Comparison of ENCODE assay signal across 24 cellular contexts in the genomic region with DNA sequence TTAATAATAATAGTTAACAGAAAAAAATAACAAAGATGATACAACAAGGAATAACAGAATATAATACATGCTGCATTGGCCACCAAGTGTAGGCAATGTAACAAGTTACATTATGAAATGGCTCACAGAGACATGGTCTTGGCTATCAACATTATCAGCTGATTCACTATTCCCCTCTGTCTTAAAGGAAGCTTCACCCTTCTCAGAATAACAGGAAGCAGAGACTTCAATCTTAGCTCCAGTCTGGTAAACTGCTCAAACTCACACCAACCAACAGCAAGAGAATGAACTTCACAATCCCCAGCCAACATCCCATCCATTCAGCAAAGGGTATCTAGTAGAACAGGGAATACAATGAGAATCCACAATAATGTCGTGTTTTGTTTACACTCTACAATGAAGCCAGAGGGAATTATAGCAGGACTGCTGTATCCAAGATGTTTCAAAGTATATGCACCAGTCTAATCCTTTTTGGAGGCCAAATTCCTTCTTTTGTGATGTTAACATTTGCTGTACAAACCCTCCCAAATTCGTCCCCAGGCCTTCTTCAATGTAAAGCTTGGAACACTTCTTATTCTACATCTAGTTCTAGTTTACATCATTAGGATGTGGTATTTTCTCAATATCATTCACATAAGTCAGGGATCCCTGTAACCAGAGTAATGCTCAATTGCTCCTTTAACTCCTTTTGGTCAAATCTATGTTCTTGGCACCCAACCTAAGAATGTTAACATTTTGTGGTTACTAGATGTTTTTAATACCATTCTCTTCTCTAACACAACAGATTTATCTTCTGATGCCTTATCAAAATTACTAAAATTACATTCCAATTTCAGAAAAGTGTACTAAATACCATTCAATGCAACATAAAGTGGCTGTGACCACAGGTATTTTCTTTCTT. TPM values are rescaled to one million over a fixed set of nuclear protein-coding genes. Genes with fewer than 3 reads are reported as not detected.
DNase-seq lines count a peak whose midpoint lies in the region; ATAC-seq and TF ChIP-seq lines count a peak whose summit lies in the region.
"Had no signal": no experiment of that assay in that cellular context is flagged by ENCODE, and none has a peak within 500 bp of the region (broad histone marks: within the 10 kb centered on the region; RNA-seq: fewer than 3 reads in every experiment).

No MANE protein-coding gene starts in this region.

- no peaks in the 10 kb centered on the region for H3F3A ChIP-seq in SK-N-SH (replicated peaks; ENCODE audit: insufficient read depth)

- no peak overlapping the region; the same call in 1 of the 2 replicates for H2AFZ ChIP-seq in SK-N-SH (ENCODE audit: low read depth)

- H3K36me3 ChIP-seq in SK-N-SH (replicated peaks in 1 of 2; ENCODE audit: control insufficient read depth in 1 of 2, insufficient read depth in 2 of 2, low read length in 1 of 2) = no peaks in the 10 kb centered on the region
- H3K36me3 ChIP-seq: colonic mucosa had no signal

- H3K9me3 Mint-ChIP-seq in mesothelial cell of epicardium = no peaks in the 10 kb centered on the region
- no peaks in the 10 kb centered on the region for H3K9me3 Mint-ChIP-seq in activated CD8-positive, alpha-beta memory T cell treated with anti-CD3 and anti-CD28 coated beads, Interleukin-2, amount 10 ng/mL, durations not matched to agents 7 days and 5 days (ENCODE audit: low read depth)
- H3K9me3 Mint-ChIP-seq: activated CD4-positive, alpha-beta T cell treated with anti-CD3 and anti-CD28 coated beads, Interleukin-2, amount 10 ng/mL, durations not matched to agents 7 days and 5 days; activated naive CD4-positive, alpha-beta T cell treated with anti-CD3 and anti-CD28 coated beads, Interleukin-2, amount 50 U/mL, for 24 hours; activated T-helper 17 cell treated with anti-CD3 and anti-CD28 coated beads, Interleukin-2, amount 50 U/mL, for 72 hours; brain; CD8-positive, alpha-beta memory T cell; T-helper 2 cell treated with Interferon-gamma antibody and Interleukin-4, amounts not matched to agents 5 μg/mL and 100 μg/mL, for 36 hours had no signal

- no peaks in the 10 kb centered on the region for H3K9me2 ChIP-seq in SK-N-SH

- no peak overlapping the region for H3K4me3 ChIP-seq in SK-N-SH (ENCODE audit: low read depth in 2 of 2, low read length in 1 of 2)
- H3K4me3 ChIP-seq in fibroblast of pulmonary artery (replicated peaks; ENCODE audit: low read depth, low read length) = no peak overlapping the region
- H3K4me3 ChIP-seq: colonic mucosa had no signal

- H3K27me3 Mint-ChIP-seq in mesothelial cell of epicardium (ENCODE audit: low read depth) = peaks cover 2% of the 10 kb centered on the region
- H3K27me3 Mint-ChIP-seq in activated CD8-positive, alpha-beta memory T cell treated with anti-CD3 and anti-CD28 coated beads, Interleukin-2, amount 10 ng/mL, durations not matched to agents 7 days and 5 days = peaks cover 15% of the 10 kb centered on the region
- H3K27me3 Mint-ChIP-seq: activated CD4-positive, alpha-beta T cell treated with anti-CD3 and anti-CD28 coated beads, Interleukin-2, amount 10 ng/mL, durations not matched to agents 7 days and 5 days; brain had no signal

- no peaks in the 10 kb centered on the region for H3K9me3 ChIP-seq in SK-N-SH
- H3K9me3 ChIP-seq: colonic mucosa had no signal

- no peak overlapping the region for H3K4me2 ChIP-seq in SK-N-SH

- no peaks in the 10 kb centered on the region for H3K36me3 Mint-ChIP-seq in mesothelial cell of epicardium
- H3K36me3 Mint-ChIP-seq in activated CD8-positive, alpha-beta memory T cell treated with anti-CD3 and anti-CD28 coated beads, Interleukin-2, amount 10 ng/mL, durations not matched to agents 7 days and 5 days = no peaks in the 10 kb centered on the region
- H3K36me3 Mint-ChIP-seq: activated naive CD4-positive, alpha-beta T cell treated with anti-CD3 and anti-CD28 coated beads, Interleukin-2, amount 50 U/mL, for 24 hours; brain; CD8-positive, alpha-beta memory T cell had no signal

- H3K4me1 Mint-ChIP-seq in mesothelial cell of epicardium = peaks cover 21% of the 10 kb centered on the region
- no peaks in the 10 kb centered on the region for H3K4me1 Mint-ChIP-seq in activated CD8-positive, alpha-beta memory T cell treated with anti-CD3 and anti-CD28 coated beads, Interleukin-2, amount 10 ng/mL, durations not matched to agents 7 days and 5 days
- H3K4me1 Mint-ChIP-seq: activated CD4-positive, alpha-beta T cell treated with anti-CD3 and anti-CD28 coated beads, Interleukin-2, amount 10 ng/mL, durations not matched to agents 7 days and 5 days; activated naive CD4-positive, alpha-beta T cell treated with anti-CD3 and anti-CD28 coated beads, Interleukin-2, amount 50 U/mL, for 24 hours; activated T-helper 17 cell treated with anti-CD3 and anti-CD28 coated beads, Interleukin-2, amount 50 U/mL, for 72 hours; brain; CD8-positive, alpha-beta memory T cell had no signal

- no peaks in the 10 kb centered on the region for H3K27me3 ChIP-seq in SK-N-SH (ENCODE audit: insufficient read depth)
- H3K27me3 ChIP-seq: colonic mucosa had no signal

- H3K4me1 ChIP-seq in SK-N-SH (ENCODE audit: control insufficient read depth in 1 of 2, insufficient read depth in 2 of 2, low read depth in 1 of 2, low read length in 1 of 2) = no peaks in the 10 kb centered on the region; a peak in 1 of 4 replicates
- H3K4me1 ChIP-seq: colonic mucosa had no signal

- POLR2A ChIA-PET in SK-N-SH (lab: Yijun Ruan, JAX) = no interaction called here

- no peaks in the 10 kb centered on the region for H3K79me2 ChIP-seq in SK-N-SH (ENCODE audit: insufficient read depth)

- TF ChIP-seq CTCF in SK-N-SH (IDR thresholded peaks at IDR 0.05) (no peak), fibroblast of pulmonary artery (IDR thresholded peaks at IDR 0.05; ENCODE audit: low read length, missing control alignments) (no peak), mesothelial cell of epicardium (IDR thresholded peaks at IDR 0.05; ENCODE audit: unreplicated experiment) (no peak)

- DNase-seq in SK-N-SH = no peak
- peak; percentile 68 for DNase-seq in astrocyte of the hippocampus (ENCODE audit: low read depth, low spot score)
- peak; percentile 69 for DNase-seq in fibroblast of pulmonary artery (ENCODE audit: low read depth)
- DNase-seq in epidermal melanocyte (ENCODE audit: insufficient read length, low spot score) = no peak
- DNase-seq in mesothelial cell of epicardium (ENCODE audit: low spot score in 2 of 2, unreplicated experiment in 2 of 2) = no peak
- no peak for DNase-seq in activated CD8-positive, alpha-beta memory T cell treated with anti-CD3 and anti-CD28 coated beads, Interleukin-2, amount 10 ng/mL, durations not matched to agents 7 days and 5 days
- DNase-seq: activated CD4-positive, alpha-beta T cell treated with anti-CD3 and anti-CD28 coated beads, Interleukin-2, amount 10 ng/mL, durations not matched to agents 7 days and 5 days; CD8-positive, alpha-beta memory T cell; colonic mucosa; DMS153; GDM1; head of caudate nucleus; mammary epithelial cell; NCI-H1105 treated with DMSO at 0.1 percent for 48 hours; NCI-H2029 treated with DMSO at 0.1 percent for 48 hours; NCI-H446 had no signal

- TF ChIP-seq RAD21 in SK-N-SH (IDR thresholded peaks at IDR 0.05; ENCODE audit: low read length) = no peak

- H3K27ac ChIP-seq in SK-N-SH (ENCODE audit: low read depth in 2 of 2, low read length in 1 of 2) = peak overlapping the region; percentile 8 to 34; a peak in 2 of 4 replicates
- H3K27ac ChIP-seq: 22Rv1, colonic mucosa, HL-60 had no signal

- no peak overlapping the region for H3K27ac Mint-ChIP-seq in mesothelial cell of epicardium
- H3K27ac Mint-ChIP-seq in activated CD8-positive, alpha-beta memory T cell treated with anti-CD3 and anti-CD28 coated beads, Interleukin-2, amount 10 ng/mL, durations not matched to agents 7 days and 5 days = no peak overlapping the region
- H3K27ac Mint-ChIP-seq: activated CD4-positive, alpha-beta T cell treated with anti-CD3 and anti-CD28 coated beads, Interleukin-2, amount 10 ng/mL, durations not matched to agents 7 days and 5 days; activated naive CD4-positive, alpha-beta T cell treated with anti-CD3 and anti-CD28 coated beads, Interleukin-2, amount 50 U/mL, for 24 hours; activated T-helper 17 cell treated with anti-CD3 and anti-CD28 coated beads, Interleukin-2, amount 50 U/mL, for 72 hours; brain; T-helper 2 cell treated with Interferon-gamma antibody and Interleukin-4, amounts not matched to agents 5 μg/mL and 100 μg/mL, for 36 hours had no signal

- no peak overlapping the region for H3K4me3 Mint-ChIP-seq in mesothelial cell of epicardium
- H3K4me3 Mint-ChIP-seq in activated CD8-positive, alpha-beta memory T cell treated with anti-CD3 and anti-CD28 coated beads, Interleukin-2, amount 10 ng/mL, durations not matched to agents 7 days and 5 days = no peak overlapping the region
- H3K4me3 Mint-ChIP-seq: activated CD4-positive, alpha-beta T cell treated with anti-CD3 and anti-CD28 coated beads, Interleukin-2, amount 10 ng/mL, durations not matched to agents 7 days and 5 days; activated naive CD4-positive, alpha-beta T cell treated with anti-CD3 and anti-CD28 coated beads, Interleukin-2, amount 50 U/mL, for 24 hours; activated T-helper 17 cell treated with anti-CD3 and anti-CD28 coated beads, Interleukin-2, amount 50 U/mL, for 72 hours; brain; CD8-positive, alpha-beta memory T cell; T-helper 2 cell treated with Interferon-gamma antibody and Interleukin-4, amounts not matched to agents 5 μg/mL and 100 μg/mL, for 36 hours had no signal

- no peak for TF ChIP-seq EP300 in SK-N-SH (IDR thresholded peaks at IDR 0.05; ENCODE audit: borderline replicate concordance in 1 of 2, low read depth in 1 of 2, low read length in 1 of 2)

- WGBS in SK-N-SH (ENCODE audit: low lambda C conversion rate) = 13% methylated on average over 2 of the region's 2 CpGs

- no peak; the same call in 2 of the 3 replicates for ATAC-seq in SK-N-SH treated with all-trans-retinoic acid at 6 μM for 48 hours
- no peak for ATAC-seq in GM19324 (IDR thresholded peaks at IDR 0.05; ENCODE audit: low FRiP score, unreplicated experiment)
- no peak for ATAC-seq in activated CD8-positive, alpha-beta memory T cell treated with anti-CD3 and anti-CD28 coated beads, Interleukin-2, amount 10 ng/mL, durations not matched to agents 7 days and 5 days
- ATAC-seq: activated T-helper 17 cell treated with anti-CD3 and anti-CD28 coated beads, Interleukin-2, amount 50 U/mL, for 72 hours had no signal

- H3K9ac ChIP-seq in SK-N-SH = no peak overlapping the region

- CTCF ChIA-PET in SK-N-SH (lab: Yijun Ruan, JAX) = interaction anchor here (1.0 to 5.2 kb wide), 5 partner anchors 12 to 78 kb away, joined by 3 to 35 read pairs (median 4); no protein-coding TSS in a partner anchor
- CTCF ChIA-PET in activated CD8-positive, alpha-beta memory T cell treated with anti-CD3 and anti-CD28 coated beads, Interleukin-2, amount 10 ng/mL, durations not matched to agents 7 days and 5 days (lab: Charles Lee) = no interaction called here

- H4K20me1 ChIP-seq in SK-N-SH (ENCODE audit: insufficient read depth) = no peaks in the 10 kb centered on the region

RNA-seq across cellular contexts. Expression of gene CMSS1, which starts 52.4 kb away (rescaled TPM):
- 9.1 and 9.2 TPM in 2 replicates for polyA plus RNA-seq in SK-N-SH (2012; rRNA removed)
- 14.6 and 20.5 TPM in 2 replicates for polyA plus RNA-seq in SK-N-SH (2012; cell fraction: cytosol; rRNA removed)
- 1.9 and 5.4 TPM in 2 replicates for polyA plus RNA-seq in SK-N-SH (2012; cell fraction: nucleus; rRNA removed)
- total RNA-seq in mesothelial cell of epicardium = 30.0 to 34.0 TPM (median 33.7 TPM) in 3 replicates
- total RNA-seq in activated CD8-positive, alpha-beta memory T cell treated with anti-CD3 and anti-CD28 coated beads, Interleukin-2, amount 10 ng/mL, durations not matched to agents 7 days and 5 days = 10 to 100 TPM; 57.2 to 57.5 TPM

Comparison
In these comparisons a context has a peak if more than half of its experiments do, and no peak if none do; other contexts are left out.
1. DNase-seq: peak in astrocyte of the hippocampus (single experiment) and fibroblast of pulmonary artery (single experiment); none in SK-N-SH (single experiment), epidermal melanocyte (single experiment), mesothelial cell of epicardium (0 of 2) and activated CD8-positive, alpha-beta memory T cell treated with anti-CD3 and anti-CD28 coated beads, Interleukin-2, amount 10 ng/mL, durations not matched to agents 7 days and 5 days (single experiment).